In the genomic region with DNA sequence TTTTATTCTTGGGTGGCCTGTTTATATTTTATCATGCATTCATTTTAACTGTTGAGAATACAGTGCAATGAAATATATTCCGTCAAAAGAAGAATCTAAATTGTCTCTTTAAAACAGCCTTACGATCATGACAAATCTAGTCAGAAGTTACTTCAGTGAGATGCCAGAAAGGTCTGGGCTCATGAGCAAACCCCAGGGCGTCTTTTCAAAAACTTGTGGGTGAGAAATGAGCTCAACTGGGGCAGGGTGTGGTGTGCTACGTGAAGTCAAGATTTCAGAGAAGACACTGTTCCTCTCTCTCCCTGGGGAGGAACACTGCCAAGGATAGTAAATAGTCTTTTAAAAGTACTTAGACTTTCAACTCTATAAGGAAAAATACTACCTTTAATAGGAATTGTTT, we compare ENCODE assay signal across 13 cellular contexts. TPM values are rescaled to one million over a fixed set of nuclear protein-coding genes. Genes with fewer than 3 reads are reported as not detected.
DNase-seq lines count a peak whose midpoint lies in the region; ATAC-seq, FAIRE-seq and TF ChIP-seq lines count a peak whose summit lies in the region.
"Had no signal": no experiment of that assay in that cellular context is flagged by ENCODE, and none has a peak within 500 bp of the region (broad histone marks: within the 10 kb centered on the region; RNA-seq: fewer than 3 reads in every experiment).

No MANE protein-coding gene starts in this region.

- ATAC-seq in CD8-positive, alpha-beta T cell, result peak; percentile 51
- ATAC-seq in activated T-helper 17 cell treated with anti-CD3 and anti-CD28 coated beads, Interleukin-2, amount 50 U/mL, for 72 hours (replicated peaks), result peak; percentile 50
- ATAC-seq in HG02763 (IDR thresholded peaks at IDR 0.05; ENCODE audit: unreplicated experiment), result no peak
- ATAC-seq in activated naive CD8-positive, alpha-beta T cell treated with anti-CD3 and anti-CD28 coated beads, Interleukin-2, amount 50 U/mL, for 24 hours, result no peak

- no peak overlapping the region for H3K4me3 ChIP-seq in CD8-positive, alpha-beta T cell (ENCODE audit: low read depth, low read length)
- H3K4me3 ChIP-seq in foreskin fibroblast (ENCODE audit: low read depth in 1 of 2, low read length in 2 of 2) (no peak overlapping the region), prostate gland (no peak overlapping the region), kidney (ENCODE audit: low read length in 2 of 2) (no peak overlapping the region), endodermal cell (ENCODE audit: low read length) (no peak overlapping the region)
- H3K4me3 ChIP-seq: lung, skin epidermis had no signal

- peaks cover 7% of the 10 kb centered on the region for H3K9me3 Mint-ChIP-seq in CD8-positive, alpha-beta T cell
- H3K9me3 Mint-ChIP-seq in activated T-helper 17 cell treated with anti-CD3 and anti-CD28 coated beads, Interleukin-2, amount 50 U/mL, for 72 hours, result peaks cover 3% of the 10 kb centered on the region
- H3K9me3 Mint-ChIP-seq in endodermal cell, result peaks cover 8% of the 10 kb centered on the region
- peaks cover 4% of the 10 kb centered on the region for H3K9me3 Mint-ChIP-seq in activated naive CD8-positive, alpha-beta T cell treated with anti-CD3 and anti-CD28 coated beads, Interleukin-2, amount 50 U/mL, for 24 hours

- H3K27me3 Mint-ChIP-seq in CD8-positive, alpha-beta T cell (ENCODE audit: low read depth), result no peaks in the 10 kb centered on the region
- H3K27me3 Mint-ChIP-seq in activated T-helper 17 cell treated with anti-CD3 and anti-CD28 coated beads, Interleukin-2, amount 50 U/mL, for 72 hours, result no peaks in the 10 kb centered on the region
- no peaks in the 10 kb centered on the region for H3K27me3 Mint-ChIP-seq in endodermal cell (ENCODE audit: insufficient read depth)
- no peaks in the 10 kb centered on the region for H3K27me3 Mint-ChIP-seq in activated naive CD8-positive, alpha-beta T cell treated with anti-CD3 and anti-CD28 coated beads, Interleukin-2, amount 50 U/mL, for 24 hours

- no peak overlapping the region for H3K27ac ChIP-seq in CD8-positive, alpha-beta T cell (ENCODE audit: low read depth, low read length)
- H3K27ac ChIP-seq in prostate gland (peak overlapping the region; percentile 60 to 62), kidney (ENCODE audit: low read depth in 2 of 2, low read length in 2 of 2) (no peak overlapping the region), endodermal cell (ENCODE audit: low read depth, low read length) (no peak overlapping the region)
- H3K27ac ChIP-seq: C4-2B had no signal

- H3K9ac ChIP-seq in kidney (ENCODE audit: low read length in 2 of 2) (no peak overlapping the region), endodermal cell (ENCODE audit: extremely low read depth, low read length, poor library complexity, severe bottlenecking) (no peak overlapping the region)

- no peaks in the 10 kb centered on the region for H3K36me3 Mint-ChIP-seq in CD8-positive, alpha-beta T cell
- no peaks in the 10 kb centered on the region for H3K36me3 Mint-ChIP-seq in activated T-helper 17 cell treated with anti-CD3 and anti-CD28 coated beads, Interleukin-2, amount 50 U/mL, for 72 hours (ENCODE audit: low read depth)
- H3K36me3 Mint-ChIP-seq in endodermal cell (ENCODE audit: low read depth), result no peaks in the 10 kb centered on the region
- H3K36me3 Mint-ChIP-seq in activated naive CD8-positive, alpha-beta T cell treated with anti-CD3 and anti-CD28 coated beads, Interleukin-2, amount 50 U/mL, for 24 hours (ENCODE audit: low read depth), result no peaks in the 10 kb centered on the region

- H3K4me1 Mint-ChIP-seq in CD8-positive, alpha-beta T cell (ENCODE audit: low read depth), result peaks cover 3% of the 10 kb centered on the region
- no peaks in the 10 kb centered on the region for H3K4me1 Mint-ChIP-seq in activated T-helper 17 cell treated with anti-CD3 and anti-CD28 coated beads, Interleukin-2, amount 50 U/mL, for 72 hours
- H3K4me1 Mint-ChIP-seq in endodermal cell, result no peaks in the 10 kb centered on the region
- no peaks in the 10 kb centered on the region for H3K4me1 Mint-ChIP-seq in activated naive CD8-positive, alpha-beta T cell treated with anti-CD3 and anti-CD28 coated beads, Interleukin-2, amount 50 U/mL, for 24 hours

- CTCF ChIA-PET in CD8-positive, alpha-beta T cell (lab: Charles Lee), result no interaction called here

- no peak for TF ChIP-seq CTCF in CD8-positive, alpha-beta T cell (IDR thresholded peaks at IDR 0.05)
- TF ChIP-seq CTCF in foreskin fibroblast (IDR thresholded peaks at IDR 0.05; ENCODE audit: low read depth, low read length), result no peak
- no peak for TF ChIP-seq CTCF in prostate gland (IDR thresholded peaks at IDR 0.05)
- TF ChIP-seq CTCF in kidney (IDR thresholded peaks at IDR 0.05; ENCODE audit: borderline replicate concordance, extremely low read depth, insufficient read depth), result no peak
- TF ChIP-seq CTCF in endodermal cell (conservative IDR thresholded peaks at IDR 0.05), result no peak

- peak overlapping the region; percentile 47 for H3K27ac Mint-ChIP-seq in CD8-positive, alpha-beta T cell
- no peak overlapping the region for H3K27ac Mint-ChIP-seq in activated T-helper 17 cell treated with anti-CD3 and anti-CD28 coated beads, Interleukin-2, amount 50 U/mL, for 72 hours
- no peak overlapping the region for H3K27ac Mint-ChIP-seq in endodermal cell
- no peak overlapping the region for H3K27ac Mint-ChIP-seq in activated naive CD8-positive, alpha-beta T cell treated with anti-CD3 and anti-CD28 coated beads, Interleukin-2, amount 50 U/mL, for 24 hours

- no peaks in the 10 kb centered on the region for H3K4me1 ChIP-seq in CD8-positive, alpha-beta T cell (ENCODE audit: insufficient read depth, low read length)
- no peaks in the 10 kb centered on the region for H3K4me1 ChIP-seq in prostate gland (replicated peaks)
- no peaks in the 10 kb centered on the region for H3K4me1 ChIP-seq in kidney (ENCODE audit: control insufficient read depth in 1 of 2, insufficient read depth in 1 of 2, low read depth in 1 of 2, low read length in 2 of 2)
- no peaks in the 10 kb centered on the region for H3K4me1 ChIP-seq in endodermal cell (ENCODE audit: control insufficient read depth, insufficient read depth, low read length)

- no peaks in the 10 kb centered on the region for H3K36me3 ChIP-seq in CD8-positive, alpha-beta T cell (ENCODE audit: insufficient read depth, low read length)
- H3K36me3 ChIP-seq in prostate gland (no peaks in the 10 kb centered on the region), kidney (ENCODE audit: control insufficient read depth in 1 of 2, insufficient read depth in 2 of 2, low read length in 2 of 2) (no peaks in the 10 kb centered on the region), endodermal cell (ENCODE audit: control insufficient read depth, insufficient read depth, low read length) (no peaks in the 10 kb centered on the region)

- no peak overlapping the region for H3K4me3 Mint-ChIP-seq in CD8-positive, alpha-beta T cell
- H3K4me3 Mint-ChIP-seq in activated T-helper 17 cell treated with anti-CD3 and anti-CD28 coated beads, Interleukin-2, amount 50 U/mL, for 72 hours, result no peak overlapping the region
- H3K4me3 Mint-ChIP-seq in endodermal cell, result no peak overlapping the region
- no peak overlapping the region for H3K4me3 Mint-ChIP-seq in activated naive CD8-positive, alpha-beta T cell treated with anti-CD3 and anti-CD28 coated beads, Interleukin-2, amount 50 U/mL, for 24 hours

- WGBS in prostate gland, result 19% methylated on average over 4 of the region's 4 CpGs
- 93 to 96% methylated on average over 3 to 4 of the region's 4 CpGs for WGBS in endodermal cell (ENCODE audit: insufficient coverage in 1 of 2, insufficient read length in 1 of 2), 2 experiments

- no peak for FAIRE-seq in kidney (lab: Jason Lieb, UNC)

- peak in 2 of 7 experiments; percentile 6 to 15 for DNase-seq in CD8-positive, alpha-beta T cell
- DNase-seq in foreskin fibroblast, result peak; percentile 58 to 88
- DNase-seq in prostate gland (ENCODE audit: low spot score), result peak; percentile 66
- no peak for DNase-seq in kidney
- no peak for DNase-seq in endodermal cell
- DNase-seq in activated naive CD8-positive, alpha-beta T cell treated with anti-CD3 and anti-CD28 coated beads, Interleukin-2, amount 50 U/mL, for 24 hours, result no peak
- DNase-seq: erythroblast, NCI-H510A treated with DMSO at 0.1 percent for 48 hours had no signal

- TF ChIP-seq POLR2A in prostate gland (IDR thresholded peaks at IDR 0.05), result no peak

- H3K27me3 ChIP-seq in CD8-positive, alpha-beta T cell (ENCODE audit: insufficient read depth, low read length), result no peaks in the 10 kb centered on the region
- H3K27me3 ChIP-seq in prostate gland (replicated peaks; ENCODE audit: insufficient read depth), result no peaks in the 10 kb centered on the region
- H3K27me3 ChIP-seq in endodermal cell (ENCODE audit: control insufficient read depth, insufficient read depth, low read length, poor library complexity, severe bottlenecking), result no peaks in the 10 kb centered on the region

- intact Hi-C loops in CD8-positive, alpha-beta T cell (cut with DNase I, micrococcal nuclease), result no loop called here
- intact Hi-C loops in prostate gland (cut with DNase I) (no loop called here), kidney (cut with DNase I) (no loop called here)

- no peaks in the 10 kb centered on the region for H3K9me3 ChIP-seq in CD8-positive, alpha-beta T cell (ENCODE audit: low read length)
- H3K9me3 ChIP-seq in prostate gland (no peaks in the 10 kb centered on the region), kidney (ENCODE audit: control insufficient read depth in 1 of 2, low read length in 2 of 2) (no peaks in the 10 kb centered on the region), endodermal cell (ENCODE audit: control insufficient read depth, low read length) (peaks cover 4% of the 10 kb centered on the region)

- POLR2A ChIA-PET in CD8-positive, alpha-beta T cell (lab: Charles Lee), result no interaction called here

RNA-seq across cellular contexts. Expression of a gene that starts 13.4 kb away (rescaled TPM):
- total RNA-seq in CD8-positive, alpha-beta T cell, result 10 to 100 TPM; 71.5 to 73.9 TPM
- 10 to 100 TPM; 21.5 to 34.8 TPM for total RNA-seq in activated T-helper 17 cell treated with anti-CD3 and anti-CD28 coated beads, Interleukin-2, amount 50 U/mL, for 72 hours
- total RNA-seq in prostate gland (10 to 100 TPM; 51.4 to 72.1 TPM), kidney (30.6 TPM), endodermal cell (10 to 100 TPM; 36.4 to 39.4 TPM)
- polyA plus RNA-seq in kidney (ENCODE audit: insufficient read depth, low read depth, low replicate concordance), result 23.6 TPM
- 33.2 TPM for polyA plus RNA-seq in endodermal cell (2013, experiment 1 of 2)
- polyA plus RNA-seq in endodermal cell (2013, experiment 2 of 2), result 34.8 TPM

RNA-seq across cellular contexts. Expression of a gene that starts 50.6 kb away (rescaled TPM):
- total RNA-seq in CD8-positive, alpha-beta T cell, result 10 to 100 TPM; 50.5 to 50.9 TPM
- total RNA-seq in activated T-helper 17 cell treated with anti-CD3 and anti-CD28 coated beads, Interleukin-2, amount 50 U/mL, for 72 hours, result 10 to 100 TPM; 50.1 to 57.6 TPM
- total RNA-seq in prostate gland (10 to 100 TPM; 34.7 to 47.0 TPM), kidney (49.4 TPM), endodermal cell (10 to 100 TPM; 19.2 to 26.0 TPM)
- polyA plus RNA-seq in kidney (ENCODE audit: insufficient read depth, low read depth, low replicate concordance), result 15.7 TPM
- polyA plus RNA-seq in endodermal cell (2013, experiment 1 of 2), result 16.5 TPM
- 17.3 TPM for polyA plus RNA-seq in endodermal cell (2013, experiment 2 of 2)

Comparison
In these comparisons a context has a peak if more than half of its experiments do, and no peak if none do; other contexts are left out.
1. ATAC-seq: peak in CD8-positive, alpha-beta T cell (single experiment) and activated T-helper 17 cell treated with anti-CD3 and anti-CD28 coated beads, Interleukin-2, amount 50 U/mL, for 72 hours (single experiment); none in HG02763 (single experiment) and activated naive CD8-positive, alpha-beta T cell treated with anti-CD3 and anti-CD28 coated beads, Interleukin-2, amount 50 U/mL, for 24 hours (single experiment).
2. DNase-seq: peak in foreskin fibroblast (2 of 2) and prostate gland (single experiment); none in kidney (single experiment), endodermal cell (single experiment) and activated naive CD8-positive, alpha-beta T cell treated with anti-CD3 and anti-CD28 coated beads, Interleukin-2, amount 50 U/mL, for 24 hours (single experiment).
3. H3K27ac ChIP-seq: peak in prostate gland (2 of 2); none in CD8-positive, alpha-beta T cell (single experiment), kidney (0 of 2) and endodermal cell (single experiment).